Comparison of ENCODE assay signal across 19 cellular contexts in genomic region chr3:31275583-31275982, GRCh38.
A peak's percentile ranks its signal among the peaks of the same experiment; 100 is the strongest.
DNase-seq lines count a peak whose midpoint lies in the region; ATAC-seq and TF ChIP-seq lines count a peak whose summit lies in the region.
"Had no signal": no experiment of that assay in that cellular context is flagged by ENCODE, and none has a peak within 500 bp of the region (broad histone marks: within the 10 kb centered on the region; RNA-seq: fewer than 3 reads in every experiment).

No MANE protein-coding gene starts in this region.

- H3K4me1 ChIP-seq in ACC112 (ENCODE audit: control insufficient read depth, insufficient read depth, low read length, unreplicated experiment) (peaks cover 35% of the 10 kb centered on the region), adipocyte (ENCODE audit: control insufficient read depth, insufficient read depth, low read length) (peaks cover 25% of the 10 kb centered on the region), left lung (peaks cover 0 to 6% of the 10 kb centered on the region in 2 donors), smooth muscle cell (ENCODE audit: low read depth) (peaks cover 5% of the 10 kb centered on the region)
- H3K4me1 ChIP-seq: psoas muscle, testis had no signal

- intact Hi-C loops in left lung (cut with DNase I), result no loop called here

- no peaks in the 10 kb centered on the region for H3F3A ChIP-seq in smooth muscle cell (ENCODE audit: low read depth)

- H3K27ac ChIP-seq in ACC112 (ENCODE audit: low read depth, low read length) (peak overlapping the region; percentile 86), left lung (peak overlapping the region; percentile 28 to 48), smooth muscle cell (ENCODE audit: low read depth) (peak overlapping the region; percentile 62)
- H3K27ac ChIP-seq: cardiac muscle cell, psoas muscle, testis had no signal

- H3K9me3 ChIP-seq in adipocyte (ENCODE audit: control insufficient read depth, low read length) (no peaks in the 10 kb centered on the region), left lung (no peaks in the 10 kb centered on the region), smooth muscle cell (replicated peaks; ENCODE audit: low read depth) (no peaks in the 10 kb centered on the region)
- H3K9me3 ChIP-seq: MG63, mucosa of descending colon, psoas muscle, testis had no signal

- no peak for DNase-seq in adipocyte (ENCODE audit: low read depth)
- no peak for DNase-seq in left lung
- no peak for DNase-seq in smooth muscle cell (lab: John Stamatoyannopoulos, UW; ENCODE audit: unreplicated experiment)
- DNase-seq in SHP77 (lab: John Stamatoyannopoulos, UW), result no peak
- DNase-seq in NCI-H187 treated with DMSO at 0.1 percent for 48 hours (lab: John Stamatoyannopoulos, UW), result no peak
- no peak for DNase-seq in NCI-H524 treated with DMSO at 0.1 percent for 48 hours (lab: John Stamatoyannopoulos, UW)
- DNase-seq: activated CD4-positive, CD25-positive, alpha-beta regulatory T cell treated with anti-CD3 and anti-CD28 coated beads, Interleukin-2, amount 50 U/mL, for 72 hours; activated T-cell treated with anti-CD3 and anti-CD28 coated beads, Interleukin-2, amount 50 U/mL, for 1 hour; left colon; MG63; mucosa of descending colon; NCI-H1417 treated with DMSO at 0.1 percent for 48 hours; NCI-H510A treated with DMSO at 0.1 percent for 48 hours; psoas muscle; testis had no signal

- H3K4me3 ChIP-seq in ACC112 (ENCODE audit: low read depth, low read length) (0 out of 2 replicates have a peak overlapping the region, but pooled peaks have one; percentile 10), adipocyte (ENCODE audit: low read length) (peak overlapping the region; percentile 4), left lung (no peak overlapping the region), smooth muscle cell (no peak overlapping the region)
- H3K4me3 ChIP-seq: cardiac muscle cell, MG63, mucosa of descending colon, psoas muscle, testis had no signal

- TF ChIP-seq CTCF in left lung (IDR thresholded peaks at IDR 0.05), result no peak
- TF ChIP-seq CTCF in smooth muscle cell (IDR thresholded peaks at IDR 0.05; ENCODE audit: borderline replicate concordance, insufficient read depth, poor library complexity, severe bottlenecking), result no peak

- ATAC-seq in left lung (peak; percentile 20), HG03135 (IDR thresholded peaks at IDR 0.05; ENCODE audit: unreplicated experiment) (no peak)
- ATAC-seq: left colon; mucosa of descending colon; psoas muscle; stimulated activated effector memory CD8-positive, alpha-beta T cell treated with anti-CD3 and anti-CD28 coated beads, Interleukin-12 subunit alpha, Interleukin-12 subunit beta, amount 100 ng/mL, for 72 hours had no signal

- no peaks in the 10 kb centered on the region for H3K27me3 ChIP-seq in ACC112 (ENCODE audit: insufficient read depth, low read length)
- no peaks in the 10 kb centered on the region for H3K27me3 ChIP-seq in adipocyte (replicated peaks; ENCODE audit: control insufficient read depth, insufficient read depth, low read length)
- no peaks in the 10 kb centered on the region for H3K27me3 ChIP-seq in left lung
- H3K27me3 ChIP-seq in smooth muscle cell (ENCODE audit: low read depth), result no peaks in the 10 kb centered on the region
- H3K27me3 ChIP-seq: cardiac muscle cell, MG63, testis had no signal

- H3K9ac ChIP-seq in adipocyte (ENCODE audit: low read length), result peak overlapping the region; percentile 1
- H3K9ac ChIP-seq in smooth muscle cell (ENCODE audit: low read depth), result no peak overlapping the region

- H3K4me2 ChIP-seq in smooth muscle cell, result no peak overlapping the region

- H3K79me2 ChIP-seq in ACC112 (ENCODE audit: control insufficient read depth, insufficient read depth, low read length, unreplicated experiment), result no peaks in the 10 kb centered on the region
- no peaks in the 10 kb centered on the region for H3K79me2 ChIP-seq in smooth muscle cell (ENCODE audit: low read depth)

- H4K20me1 ChIP-seq in smooth muscle cell (ENCODE audit: low read depth), result no peaks in the 10 kb centered on the region

- H3K36me3 ChIP-seq in ACC112 (ENCODE audit: insufficient read depth, low read length) (no peaks in the 10 kb centered on the region), adipocyte (ENCODE audit: control insufficient read depth, insufficient read depth, low read length, severe bottlenecking) (no peaks in the 10 kb centered on the region), left lung (no peaks in the 10 kb centered on the region), smooth muscle cell (ENCODE audit: low read depth) (no peaks in the 10 kb centered on the region)
- H3K36me3 ChIP-seq: cardiac muscle cell, MG63 had no signal

- WGBS in smooth muscle cell (ENCODE audit: low lambda C conversion rate), result 75% methylated on average over 3 of the region's 3 CpGs

- no peak overlapping the region for H2AFZ ChIP-seq in ACC112 (ENCODE audit: low read length, unreplicated experiment)
- H2AFZ ChIP-seq in smooth muscle cell (ENCODE audit: low read depth), result peak overlapping the region; percentile 37

Comparison
In these comparisons a context has a peak if more than half of its experiments do, and no peak if none do; other contexts are left out.
1. H3K4me3 ChIP-seq: peak in ACC112 (single experiment) and adipocyte (single experiment); none in left lung (0 of 2) and smooth muscle cell (single experiment).
2. Peak in every context shown above with its lines, with median percentiles within 50 percentile points of each other: H3K27ac ChIP-seq.